In genomic region chr16:22838681-22839080, GRCh38 we compare ENCODE assay signal across 37 cellular contexts. TPM values are rescaled to one million over a fixed set of nuclear protein-coding genes. Genes with fewer than 3 reads are reported as not detected.
"Had no signal": no experiment of that assay in that cellular context is flagged by ENCODE, and none has a peak within 500 bp of the region (broad histone marks: within the 10 kb centered on the region; RNA-seq: fewer than 3 reads in every experiment).

No MANE protein-coding gene starts in this region.

- H3K27ac ChIP-seq: adrenal gland, body of pancreas, esophagus squamous epithelium, WERI-Rb-1 had no signal

- H3K4me3 Mint-ChIP-seq: activated B cell treated with CpG ODN at 0.5 μM for 24 hours; activated CD4-positive, alpha-beta memory T cell treated with anti-CD3 and anti-CD28 coated beads for 36 hours; activated CD4-positive, alpha-beta T cell treated with anti-CD3 and anti-CD28 coated beads for 36 hours; activated CD4-positive, alpha-beta T cell treated with anti-CD3 and anti-CD28 coated beads, Interleukin-2, amount 10 ng/mL, durations not matched to agents 24 days and 14 days; activated CD8-positive, alpha-beta memory T cell treated with anti-CD3 and anti-CD28 coated beads, Interleukin-2, amount 10 ng/mL, durations not matched to agents 7 days and 5 days; activated CD8-positive, alpha-beta T cell treated with anti-CD3 and anti-CD28 coated beads, Interleukin-2, amount 10 ng/mL, durations not matched to agents 7 days and 5 days; activated naive CD4-positive, alpha-beta T cell treated with anti-CD3 and anti-CD28 coated beads for 36 hours; activated naive CD4-positive, alpha-beta T cell treated with anti-CD3 and anti-CD28 coated beads, Interleukin-2, amount 50 U/mL, for 24 hours; activated naive CD8-positive, alpha-beta T cell treated with anti-CD3 and anti-CD28 coated beads for 36 hours; activated naive CD8-positive, alpha-beta T cell treated with anti-CD3 and anti-CD28 coated beads, Interleukin-2, amount 50 U/mL, for 24 hours; activated T-helper 1 cell treated with anti-CD3 and anti-CD28 coated beads, Interleukin-12 subunit alpha, Interleukin-12 subunit beta, Interleukin-2, Interleukin-4 antibody, amounts not matched to agents 30 ng/mL and 10 ng/mL and 1 ng/mL, durations not matched to agents 14 hours and 24 hours and 36 hours; effector memory CD8-positive, alpha-beta T cell; T-cell; T-helper 1 cell treated with Interleukin-12 subunit alpha and Interleukin-12 subunit beta and Interleukin-4 antibody, amounts not matched to agents 30 μg/mL and 1 μg/mL, for 36 hours; T-helper 2 cell treated with Interferon-gamma antibody and Interleukin-4, amounts not matched to agents 5 μg/mL and 100 μg/mL, for 36 hours had no signal

- H3K9me3 Mint-ChIP-seq: activated B cell treated with CpG ODN at 0.5 μM for 24 hours; activated CD4-positive, alpha-beta memory T cell treated with anti-CD3 and anti-CD28 coated beads for 36 hours; activated CD4-positive, alpha-beta T cell treated with anti-CD3 and anti-CD28 coated beads, Interleukin-2, amount 10 ng/mL, durations not matched to agents 24 days and 14 days; activated naive CD4-positive, alpha-beta T cell treated with anti-CD3 and anti-CD28 coated beads for 36 hours; activated naive CD4-positive, alpha-beta T cell treated with anti-CD3 and anti-CD28 coated beads, Interleukin-2, amount 50 U/mL, for 24 hours; activated naive CD8-positive, alpha-beta T cell treated with anti-CD3 and anti-CD28 coated beads for 36 hours; activated naive CD8-positive, alpha-beta T cell treated with anti-CD3 and anti-CD28 coated beads, Interleukin-2, amount 50 U/mL, for 24 hours; activated T-helper 1 cell treated with anti-CD3 and anti-CD28 coated beads, Interleukin-12 subunit alpha, Interleukin-12 subunit beta, Interleukin-2, Interleukin-4 antibody, amounts not matched to agents 30 ng/mL and 10 ng/mL and 1 ng/mL, durations not matched to agents 14 hours and 24 hours and 36 hours; activated T-helper 2 cell treated with anti-CD3 and anti-CD28 coated beads, Interferon-gamma antibody, Interleukin-2, Interleukin-4, amounts not matched to agents 10 μg/mL and 5 μg/mL and 100 μg/mL, durations not matched to agents 14 hours and 24 hours and 36 hours; effector memory CD8-positive, alpha-beta T cell; T-cell; T-helper 1 cell treated with Interleukin-12 subunit alpha and Interleukin-12 subunit beta and Interleukin-4 antibody, amounts not matched to agents 30 μg/mL and 1 μg/mL, for 36 hours; T-helper 2 cell treated with Interferon-gamma antibody and Interleukin-4, amounts not matched to agents 5 μg/mL and 100 μg/mL, for 36 hours had no signal

- H3K36me3 Mint-ChIP-seq: activated CD4-positive, alpha-beta memory T cell treated with anti-CD3 and anti-CD28 coated beads for 36 hours; activated CD8-positive, alpha-beta memory T cell treated with anti-CD3 and anti-CD28 coated beads, Interleukin-2, amount 10 ng/mL, durations not matched to agents 7 days and 5 days; activated naive CD4-positive, alpha-beta T cell treated with anti-CD3 and anti-CD28 coated beads, Interleukin-2, amount 50 U/mL, for 24 hours; activated naive CD8-positive, alpha-beta T cell treated with anti-CD3 and anti-CD28 coated beads for 36 hours; T-cell had no signal

- H3K4me1 ChIP-seq: adrenal gland, body of pancreas, esophagus squamous epithelium had no signal

- H3K27me3 ChIP-seq: adrenal gland, body of pancreas had no signal

- H3K36me3 ChIP-seq: adrenal gland, esophagus squamous epithelium, WERI-Rb-1 had no signal

- DNase-seq: activated B cell treated with CpG ODN at 0.5 μM for 24 hours; activated CD4-positive, alpha-beta memory T cell treated with anti-CD3 and anti-CD28 coated beads for 36 hours; activated CD4-positive, alpha-beta T cell treated with anti-CD3 and anti-CD28 coated beads for 36 hours; activated CD4-positive, alpha-beta T cell treated with anti-CD3 and anti-CD28 coated beads, Interleukin-2, amount 10 ng/mL, durations not matched to agents 24 days and 14 days; activated CD8-positive, alpha-beta memory T cell treated with anti-CD3 and anti-CD28 coated beads, Interleukin-2, amount 10 ng/mL, durations not matched to agents 7 days and 5 days; activated CD8-positive, alpha-beta memory T cell treated with anti-CD3 and anti-CD28 coated beads, Interleukin-2, amount 50 U/mL, for 4 hours; activated CD8-positive, alpha-beta T cell treated with anti-CD3 and anti-CD28 coated beads, Interleukin-2, amount 10 ng/mL, durations not matched to agents 7 days and 5 days; activated effector memory CD4-positive, alpha-beta T cell treated with anti-CD3 and anti-CD28 coated beads, Interleukin-2, amount 50 U/mL, for 16 hours; activated naive CD4-positive, alpha-beta T cell treated with anti-CD3 and anti-CD28 coated beads for 36 hours; activated naive CD8-positive, alpha-beta T cell treated with anti-CD3 and anti-CD28 coated beads for 36 hours; activated naive CD8-positive, alpha-beta T cell treated with anti-CD3 and anti-CD28 coated beads, Interleukin-2, amount 50 U/mL, for 24 hours; activated T-cell treated with anti-CD3 and anti-CD28 coated beads, Interleukin-2, amount 50 U/mL, for 1 hour; activated T-cell treated with anti-CD3 and anti-CD28 coated beads, Interleukin-2, amount 50 U/mL, for 48 hours; adrenal gland; amygdala; aorta; body of pancreas; cortex of kidney; dermis blood vessel endothelial cell; effector CD4-positive, alpha-beta T cell; effector memory CD8-positive, alpha-beta T cell; erythroblast; esophagus squamous epithelium; head of caudate nucleus; T-cell; T1000; WERI-Rb-1 had no signal

- H3K27ac Mint-ChIP-seq: activated B cell treated with CpG ODN at 0.5 μM for 24 hours; activated CD4-positive, alpha-beta memory T cell treated with anti-CD3 and anti-CD28 coated beads for 36 hours; activated CD4-positive, alpha-beta T cell treated with anti-CD3 and anti-CD28 coated beads for 36 hours; activated CD4-positive, alpha-beta T cell treated with anti-CD3 and anti-CD28 coated beads, Interleukin-2, amount 10 ng/mL, durations not matched to agents 24 days and 14 days; activated CD8-positive, alpha-beta memory T cell treated with anti-CD3 and anti-CD28 coated beads, Interleukin-2, amount 10 ng/mL, durations not matched to agents 7 days and 5 days; activated CD8-positive, alpha-beta T cell treated with anti-CD3 and anti-CD28 coated beads, Interleukin-2, amount 10 ng/mL, durations not matched to agents 7 days and 5 days; activated naive CD4-positive, alpha-beta T cell treated with anti-CD3 and anti-CD28 coated beads for 36 hours; activated naive CD4-positive, alpha-beta T cell treated with anti-CD3 and anti-CD28 coated beads, Interleukin-2, amount 50 U/mL, for 24 hours; activated naive CD8-positive, alpha-beta T cell treated with anti-CD3 and anti-CD28 coated beads for 36 hours; activated naive CD8-positive, alpha-beta T cell treated with anti-CD3 and anti-CD28 coated beads, Interleukin-2, amount 50 U/mL, for 24 hours; activated T-helper 1 cell treated with anti-CD3 and anti-CD28 coated beads, Interleukin-12 subunit alpha, Interleukin-12 subunit beta, Interleukin-2, Interleukin-4 antibody, amounts not matched to agents 30 ng/mL and 10 ng/mL and 1 ng/mL, durations not matched to agents 14 hours and 24 hours and 36 hours; activated T-helper 2 cell treated with anti-CD3 and anti-CD28 coated beads, Interferon-gamma antibody, Interleukin-2, Interleukin-4, amounts not matched to agents 10 μg/mL and 5 μg/mL and 100 μg/mL, durations not matched to agents 14 hours and 24 hours and 36 hours; effector memory CD8-positive, alpha-beta T cell; T-cell; T-helper 1 cell treated with Interleukin-12 subunit alpha and Interleukin-12 subunit beta and Interleukin-4 antibody, amounts not matched to agents 30 μg/mL and 1 μg/mL, for 36 hours; T-helper 2 cell treated with Interferon-gamma antibody and Interleukin-4, amounts not matched to agents 5 μg/mL and 100 μg/mL, for 36 hours had no signal

- H3K9me3 ChIP-seq: adrenal gland, body of pancreas, esophagus squamous epithelium had no signal

- H3K4me1 Mint-ChIP-seq: activated B cell treated with CpG ODN at 0.5 μM for 24 hours; activated CD4-positive, alpha-beta T cell treated with anti-CD3 and anti-CD28 coated beads for 36 hours; activated CD4-positive, alpha-beta T cell treated with anti-CD3 and anti-CD28 coated beads, Interleukin-2, amount 10 ng/mL, durations not matched to agents 24 days and 14 days; activated naive CD4-positive, alpha-beta T cell treated with anti-CD3 and anti-CD28 coated beads, Interleukin-2, amount 50 U/mL, for 24 hours; activated naive CD8-positive, alpha-beta T cell treated with anti-CD3 and anti-CD28 coated beads for 36 hours; activated naive CD8-positive, alpha-beta T cell treated with anti-CD3 and anti-CD28 coated beads, Interleukin-2, amount 50 U/mL, for 24 hours; T-cell had no signal

- H3K4me3 ChIP-seq: adrenal gland, body of pancreas, esophagus squamous epithelium had no signal

- ATAC-seq: activated CD4-positive, alpha-beta T cell treated with anti-CD3 and anti-CD28 coated beads for 36 hours; activated CD4-positive, CD25-positive, alpha-beta regulatory T cell treated with anti-CD3 and anti-CD28 coated beads, Interleukin-2, amount 50 U/mL, for 24 hours; activated CD8-positive, alpha-beta memory T cell treated with anti-CD3 and anti-CD28 coated beads, Interleukin-2, amount 10 ng/mL, durations not matched to agents 7 days and 5 days; activated CD8-positive, alpha-beta T cell treated with anti-CD3 and anti-CD28 coated beads, Interleukin-2, amount 10 ng/mL, durations not matched to agents 7 days and 5 days; activated naive CD8-positive, alpha-beta T cell treated with anti-CD3 and anti-CD28 coated beads, Interleukin-2, amount 50 U/mL, for 24 hours; body of pancreas; effector memory CD8-positive, alpha-beta T cell; T-cell had no signal

RNA-seq across cellular contexts. Expression of gene HS3ST2, which starts 24.7 kb away (rescaled TPM):
- total RNA-seq: activated B cell treated with CpG ODN at 0.5 μM for 24 hours; activated CD4-positive, alpha-beta memory T cell treated with anti-CD3 and anti-CD28 coated beads for 36 hours; activated CD4-positive, alpha-beta T cell treated with anti-CD3 and anti-CD28 coated beads for 36 hours; activated CD4-positive, alpha-beta T cell treated with anti-CD3 and anti-CD28 coated beads, Interleukin-2, amount 10 ng/mL, durations not matched to agents 24 days and 14 days; activated CD8-positive, alpha-beta memory T cell treated with anti-CD3 and anti-CD28 coated beads for 36 hours; activated CD8-positive, alpha-beta memory T cell treated with anti-CD3 and anti-CD28 coated beads, Interleukin-2, amount 10 ng/mL, durations not matched to agents 7 days and 5 days; activated CD8-positive, alpha-beta T cell treated with anti-CD3 and anti-CD28 coated beads, Interleukin-2, amount 10 ng/mL, durations not matched to agents 7 days and 5 days; activated naive CD4-positive, alpha-beta T cell treated with anti-CD3 and anti-CD28 coated beads for 36 hours; activated naive CD8-positive, alpha-beta T cell treated with anti-CD3 and anti-CD28 coated beads for 36 hours; activated T-helper 1 cell treated with anti-CD3 and anti-CD28 coated beads, Interleukin-12 subunit alpha, Interleukin-12 subunit beta, Interleukin-2, Interleukin-4 antibody, amounts not matched to agents 30 ng/mL and 10 ng/mL and 1 ng/mL, durations not matched to agents 14 hours and 24 hours and 36 hours; activated T-helper 2 cell treated with anti-CD3 and anti-CD28 coated beads, Interferon-gamma antibody, Interleukin-2, Interleukin-4, amounts not matched to agents 10 μg/mL and 5 μg/mL and 100 μg/mL, durations not matched to agents 14 hours and 24 hours and 36 hours; chondrocyte; dermis blood vessel endothelial cell; fibroblast of lung; fibroblast of villous mesenchyme; T-cell had no signal
- polyA plus RNA-seq: fibroblast of lung had no signal
